In genomic region chr1:234875953-234876814, GRCh38 we compare ENCODE assay signal across 1 cellular context.
A peak's percentile ranks its signal among the peaks of the same experiment; 100 is the strongest.
TF ChIP-seq lines count a peak whose summit lies in the region.

No MANE protein-coding gene starts in this region.

TF ChIP-seq in HepG2, 621 proteins besides CTCF, POLR2A, EP300 and RAD21 (continued from another document and continues in another):
- TF ChIP-seq ZNF362 (CRISPR knock-in tag; IDR thresholded peaks at IDR 0.05; ENCODE audit: borderline replicate concordance) (peak; percentile 52; the same call in 1 of the 2 replicates), ZEB1 (IDR thresholded peaks at IDR 0.05; ENCODE audit: insufficient replicate concordance, low read depth) (peak; percentile 79), ZNF576 (CRISPR knock-in tag; IDR thresholded peaks at IDR 0.05) (0 out of 2 replicates have a peak, but pooled peaks have one; percentile 58), ZKSCAN8 (CRISPR knock-in tag; IDR thresholded peaks at IDR 0.05; ENCODE audit: borderline replicate concordance) (peak; percentile 87; the same call in 1 of the 2 replicates), ASH2L (IDR thresholded peaks at IDR 0.05; ENCODE audit: insufficient read length, low read depth, low read length) (peak; percentile 38), CCDC6 (CRISPR knock-in tag; IDR thresholded peaks at IDR 0.05) (peak; percentile 70; the same call in 1 of the 2 replicates), PITX1 (CRISPR knock-in tag; IDR thresholded peaks at IDR 0.05) (peak; percentile 94), DMAP1 (CRISPR knock-in tag; IDR thresholded peaks at IDR 0.05) (peak; percentile 35; the same call in 1 of the 2 replicates), HNF4G (IDR thresholded peaks at IDR 0.05; ENCODE audit: borderline replicate concordance, low read depth, low read length) (peak; percentile 80), HNF4G (CRISPR knock-in tag; IDR thresholded peaks at IDR 0.05; ENCODE audit: borderline replicate concordance, low read depth) (peak; percentile 70; the same call in 1 of the 2 replicates), ZNF616 (CRISPR knock-in tag; IDR thresholded peaks at IDR 0.05; ENCODE audit: low read depth) (no peak; the same call in 1 of the 2 replicates), STAG1 (CRISPR knock-in tag; IDR thresholded peaks at IDR 0.05) (peak; percentile 62), ZNF20 (CRISPR knock-in tag; IDR thresholded peaks at IDR 0.05) (0 out of 2 replicates have a peak, but pooled peaks have one; percentile 81), ZNF124 (CRISPR knock-in tag; IDR thresholded peaks at IDR 0.05) (peak; percentile 87), ZNF781 (CRISPR knock-in tag; IDR thresholded peaks at IDR 0.05; ENCODE audit: borderline replicate concordance, not compliant biosample characterization) (no peak), RBM22 (optimal IDR thresholded peaks at IDR 0.05; ENCODE audit: low read length) (no peak), KMT2A (CRISPR knock-in tag; IDR thresholded peaks at IDR 0.05) (peak; percentile 14; the same call in 1 of the 2 replicates), ZNF607 (CRISPR knock-in tag; IDR thresholded peaks at IDR 0.05; ENCODE audit: borderline replicate concordance) (peak; percentile 63; the same call in 1 of the 2 replicates), PBX3 (CRISPR knock-in tag; IDR thresholded peaks at IDR 0.05; ENCODE audit: borderline replicate concordance) (no peak), ZNF674 (CRISPR knock-in tag; IDR thresholded peaks at IDR 0.05; ENCODE audit: low read depth) (no peak), MAZ (IDR thresholded peaks at IDR 0.05; ENCODE audit: borderline replicate concordance, low read depth, low read length) (0 out of 2 replicates have a peak, but pooled peaks have one; percentile 1), MAZ (CRISPR knock-in tag; IDR thresholded peaks at IDR 0.05; ENCODE audit: low read depth) (peak; percentile 59; the same call in 1 of the 2 replicates), SOX13 (IDR thresholded peaks at IDR 0.05) (peak; percentile 72), SOX13 (CRISPR knock-in tag; conservative IDR thresholded peaks at IDR 0.05 in 1 of 2, IDR thresholded peaks at IDR 0.05 in 1 of 2) (peak in 1 of 2 experiments; percentile 94; a peak in 2 of 4 replicates), DNMT3B (CRISPR knock-in tag; conservative IDR thresholded peaks at IDR 0.05) (no peak), WIZ (CRISPR knock-in tag; IDR thresholded peaks at IDR 0.05) (no peak), HNRNPL (IDR thresholded peaks at IDR 0.05; ENCODE audit: low read depth, low read length) (peak; percentile 97), ZNF232 (CRISPR knock-in tag; IDR thresholded peaks at IDR 0.05; ENCODE audit: borderline replicate concordance) (peak; percentile 64; the same call in 1 of the 2 replicates), CEBPB (IDR thresholded peaks at IDR 0.05; ENCODE audit: borderline replicate concordance, low read depth, low read length) (peak; percentile 99), BORCS8-MEF2B (CRISPR knock-in tag; IDR thresholded peaks at IDR 0.05) (peak; percentile 61; the same call in 1 of the 2 replicates), KAT8 (CRISPR knock-in tag; IDR thresholded peaks at IDR 0.05) (peak; percentile 63; the same call in 1 of the 2 replicates), KLF6 (CRISPR knock-in tag; IDR thresholded peaks at IDR 0.05) (peak; percentile 81), ZBTB38 (CRISPR knock-in tag; IDR thresholded peaks at IDR 0.05) (no peak; the same call in 1 of the 2 replicates), ZNF644 (CRISPR knock-in tag; IDR thresholded peaks at IDR 0.05; ENCODE audit: low read depth) (peak; percentile 65), NFIB (CRISPR knock-in tag; IDR thresholded peaks at IDR 0.05; ENCODE audit: borderline replicate concordance) (no peak), ZNF292 (CRISPR knock-in tag; IDR thresholded peaks at IDR 0.05; ENCODE audit: borderline replicate concordance, low read depth) (peak; percentile 18; the same call in 1 of the 2 replicates), JUNB (CRISPR knock-in tag; IDR thresholded peaks at IDR 0.05; ENCODE audit: borderline replicate concordance) (0 out of 2 replicates have a peak, but pooled peaks have one; percentile 50), ZNF780A (CRISPR knock-in tag; IDR thresholded peaks at IDR 0.05) (0 out of 2 replicates have a peak, but pooled peaks have one; percentile 59), ZNF784 (CRISPR knock-in tag; IDR thresholded peaks at IDR 0.05; ENCODE audit: borderline replicate concordance) (peak; percentile 69; the same call in 1 of the 2 replicates)
- TF ChIP-seq, protein P1, sequence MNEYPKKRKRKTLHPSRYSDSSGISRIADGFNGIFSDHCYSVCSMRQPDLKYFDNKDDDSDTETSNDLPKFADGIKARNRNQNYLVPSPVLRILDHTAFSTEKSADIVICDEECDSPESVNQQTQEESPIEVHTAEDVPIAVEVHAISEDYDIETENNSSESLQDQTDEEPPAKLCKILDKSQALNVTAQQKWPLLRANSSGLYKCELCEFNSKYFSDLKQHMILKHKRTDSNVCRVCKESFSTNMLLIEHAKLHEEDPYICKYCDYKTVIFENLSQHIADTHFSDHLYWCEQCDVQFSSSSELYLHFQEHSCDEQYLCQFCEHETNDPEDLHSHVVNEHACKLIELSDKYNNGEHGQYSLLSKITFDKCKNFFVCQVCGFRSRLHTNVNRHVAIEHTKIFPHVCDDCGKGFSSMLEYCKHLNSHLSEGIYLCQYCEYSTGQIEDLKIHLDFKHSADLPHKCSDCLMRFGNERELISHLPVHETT (CRISPR knock-in tag; conservative IDR thresholded peaks at IDR 0.05) = no peak; the same call in 1 of the 2 replicates
- TF ChIP-seq, protein P2, sequence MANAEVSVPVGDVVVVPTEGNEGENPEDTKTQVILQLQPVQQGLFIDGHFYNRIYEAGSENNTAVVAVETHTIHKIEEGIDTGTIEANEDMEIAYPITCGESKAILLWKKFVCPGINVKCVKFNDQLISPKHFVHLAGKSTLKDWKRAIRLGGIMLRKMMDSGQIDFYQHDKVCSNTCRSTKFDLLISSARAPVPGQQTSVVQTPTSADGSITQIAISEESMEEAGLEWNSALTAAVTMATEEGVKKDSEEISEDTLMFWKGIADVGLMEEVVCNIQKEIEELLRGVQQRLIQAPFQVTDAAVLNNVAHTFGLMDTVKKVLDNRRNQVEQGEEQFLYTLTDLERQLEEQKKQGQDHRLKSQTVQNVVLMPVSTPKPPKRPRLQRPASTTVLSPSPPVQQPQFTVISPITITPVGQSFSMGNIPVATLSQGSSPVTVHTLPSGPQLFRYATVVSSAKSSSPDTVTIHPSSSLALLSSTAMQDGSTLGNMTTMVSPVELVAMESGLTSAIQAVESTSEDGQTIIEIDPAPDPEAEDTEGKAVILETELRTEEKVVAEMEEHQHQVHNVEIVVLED (CRISPR knock-in tag; IDR thresholded peaks at IDR 0.05; ENCODE audit: borderline replicate concordance) = peak; percentile 8; the same call in 1 of the 2 replicates
- TF ChIP-seq, protein P3, sequence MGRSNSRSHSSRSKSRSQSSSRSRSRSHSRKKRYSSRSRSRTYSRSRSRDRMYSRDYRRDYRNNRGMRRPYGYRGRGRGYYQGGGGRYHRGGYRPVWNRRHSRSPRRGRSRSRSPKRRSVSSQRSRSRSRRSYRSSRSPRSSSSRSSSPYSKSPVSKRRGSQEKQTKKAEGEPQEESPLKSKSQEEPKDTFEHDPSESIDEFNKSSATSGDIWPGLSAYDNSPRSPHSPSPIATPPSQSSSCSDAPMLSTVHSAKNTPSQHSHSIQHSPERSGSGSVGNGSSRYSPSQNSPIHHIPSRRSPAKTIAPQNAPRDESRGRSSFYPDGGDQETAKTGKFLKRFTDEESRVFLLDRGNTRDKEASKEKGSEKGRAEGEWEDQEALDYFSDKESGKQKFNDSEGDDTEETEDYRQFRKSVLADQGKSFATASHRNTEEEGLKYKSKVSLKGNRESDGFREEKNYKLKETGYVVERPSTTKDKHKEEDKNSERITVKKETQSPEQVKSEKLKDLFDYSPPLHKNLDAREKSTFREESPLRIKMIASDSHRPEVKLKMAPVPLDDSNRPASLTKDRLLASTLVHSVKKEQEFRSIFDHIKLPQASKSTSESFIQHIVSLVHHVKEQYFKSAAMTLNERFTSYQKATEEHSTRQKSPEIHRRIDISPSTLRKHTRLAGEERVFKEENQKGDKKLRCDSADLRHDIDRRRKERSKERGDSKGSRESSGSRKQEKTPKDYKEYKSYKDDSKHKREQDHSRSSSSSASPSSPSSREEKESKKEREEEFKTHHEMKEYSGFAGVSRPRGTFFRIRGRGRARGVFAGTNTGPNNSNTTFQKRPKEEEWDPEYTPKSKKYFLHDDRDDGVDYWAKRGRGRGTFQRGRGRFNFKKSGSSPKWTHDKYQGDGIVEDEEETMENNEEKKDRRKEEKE (IDR thresholded peaks at IDR 0.05) = no peak
- TF ChIP-seq, protein P4, sequence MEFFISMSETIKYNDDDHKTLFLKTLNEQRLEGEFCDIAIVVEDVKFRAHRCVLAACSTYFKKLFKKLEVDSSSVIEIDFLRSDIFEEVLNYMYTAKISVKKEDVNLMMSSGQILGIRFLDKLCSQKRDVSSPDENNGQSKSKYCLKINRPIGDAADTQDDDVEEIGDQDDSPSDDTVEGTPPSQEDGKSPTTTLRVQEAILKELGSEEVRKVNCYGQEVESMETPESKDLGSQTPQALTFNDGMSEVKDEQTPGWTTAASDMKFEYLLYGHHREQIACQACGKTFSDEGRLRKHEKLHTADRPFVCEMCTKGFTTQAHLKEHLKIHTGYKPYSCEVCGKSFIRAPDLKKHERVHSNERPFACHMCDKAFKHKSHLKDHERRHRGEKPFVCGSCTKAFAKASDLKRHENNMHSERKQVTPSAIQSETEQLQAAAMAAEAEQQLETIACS (CRISPR knock-in tag; IDR thresholded peaks at IDR 0.05) = 0 out of 2 replicates have a peak, but pooled peaks have one; percentile 14
- TF ChIP-seq, protein P5, sequence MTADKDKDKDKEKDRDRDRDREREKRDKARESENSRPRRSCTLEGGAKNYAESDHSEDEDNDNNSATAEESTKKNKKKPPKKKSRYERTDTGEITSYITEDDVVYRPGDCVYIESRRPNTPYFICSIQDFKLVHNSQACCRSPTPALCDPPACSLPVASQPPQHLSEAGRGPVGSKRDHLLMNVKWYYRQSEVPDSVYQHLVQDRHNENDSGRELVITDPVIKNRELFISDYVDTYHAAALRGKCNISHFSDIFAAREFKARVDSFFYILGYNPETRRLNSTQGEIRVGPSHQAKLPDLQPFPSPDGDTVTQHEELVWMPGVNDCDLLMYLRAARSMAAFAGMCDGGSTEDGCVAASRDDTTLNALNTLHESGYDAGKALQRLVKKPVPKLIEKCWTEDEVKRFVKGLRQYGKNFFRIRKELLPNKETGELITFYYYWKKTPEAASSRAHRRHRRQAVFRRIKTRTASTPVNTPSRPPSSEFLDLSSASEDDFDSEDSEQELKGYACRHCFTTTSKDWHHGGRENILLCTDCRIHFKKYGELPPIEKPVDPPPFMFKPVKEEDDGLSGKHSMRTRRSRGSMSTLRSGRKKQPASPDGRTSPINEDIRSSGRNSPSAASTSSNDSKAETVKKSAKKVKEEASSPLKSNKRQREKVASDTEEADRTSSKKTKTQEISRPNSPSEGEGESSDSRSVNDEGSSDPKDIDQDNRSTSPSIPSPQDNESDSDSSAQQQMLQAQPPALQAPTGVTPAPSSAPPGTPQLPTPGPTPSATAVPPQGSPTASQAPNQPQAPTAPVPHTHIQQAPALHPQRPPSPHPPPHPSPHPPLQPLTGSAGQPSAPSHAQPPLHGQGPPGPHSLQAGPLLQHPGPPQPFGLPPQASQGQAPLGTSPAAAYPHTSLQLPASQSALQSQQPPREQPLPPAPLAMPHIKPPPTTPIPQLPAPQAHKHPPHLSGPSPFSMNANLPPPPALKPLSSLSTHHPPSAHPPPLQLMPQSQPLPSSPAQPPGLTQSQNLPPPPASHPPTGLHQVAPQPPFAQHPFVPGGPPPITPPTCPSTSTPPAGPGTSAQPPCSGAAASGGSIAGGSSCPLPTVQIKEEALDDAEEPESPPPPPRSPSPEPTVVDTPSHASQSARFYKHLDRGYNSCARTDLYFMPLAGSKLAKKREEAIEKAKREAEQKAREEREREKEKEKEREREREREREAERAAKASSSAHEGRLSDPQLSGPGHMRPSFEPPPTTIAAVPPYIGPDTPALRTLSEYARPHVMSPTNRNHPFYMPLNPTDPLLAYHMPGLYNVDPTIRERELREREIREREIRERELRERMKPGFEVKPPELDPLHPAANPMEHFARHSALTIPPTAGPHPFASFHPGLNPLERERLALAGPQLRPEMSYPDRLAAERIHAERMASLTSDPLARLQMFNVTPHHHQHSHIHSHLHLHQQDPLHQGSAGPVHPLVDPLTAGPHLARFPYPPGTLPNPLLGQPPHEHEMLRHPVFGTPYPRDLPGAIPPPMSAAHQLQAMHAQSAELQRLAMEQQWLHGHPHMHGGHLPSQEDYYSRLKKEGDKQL (CRISPR knock-in tag; IDR thresholded peaks at IDR 0.05; ENCODE audit: low read depth) = peak; percentile 95
- TF ChIP-seq, protein P6, sequence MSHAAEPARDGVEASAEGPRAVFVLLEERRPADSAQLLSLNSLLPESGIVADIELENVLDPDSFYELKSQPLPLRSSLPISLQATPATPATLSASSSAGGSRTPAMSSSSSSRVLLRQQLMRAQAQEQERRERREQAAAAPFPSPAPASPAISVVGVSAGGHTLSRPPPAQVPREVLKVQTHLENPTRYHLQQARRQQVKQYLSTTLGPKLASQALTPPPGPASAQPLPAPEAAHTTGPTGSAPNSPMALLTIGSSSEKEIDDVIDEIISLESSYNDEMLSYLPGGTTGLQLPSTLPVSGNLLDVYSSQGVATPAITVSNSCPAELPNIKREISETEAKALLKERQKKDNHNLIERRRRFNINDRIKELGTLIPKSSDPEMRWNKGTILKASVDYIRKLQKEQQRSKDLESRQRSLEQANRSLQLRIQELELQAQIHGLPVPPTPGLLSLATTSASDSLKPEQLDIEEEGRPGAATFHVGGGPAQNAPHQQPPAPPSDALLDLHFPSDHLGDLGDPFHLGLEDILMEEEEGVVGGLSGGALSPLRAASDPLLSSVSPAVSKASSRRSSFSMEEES (CRISPR knock-in tag; IDR thresholded peaks at IDR 0.05) = peak; percentile 70
